In genomic region chr6:73586416-73586974, GRCh38 we compare ENCODE assay signal across 8 cellular contexts.
DNase-seq lines count a peak whose midpoint lies in the region; ATAC-seq and TF ChIP-seq lines count a peak whose summit lies in the region.

No MANE protein-coding gene starts in this region.

- no peak for DNase-seq in CD4-positive, alpha-beta memory T cell
- peak; percentile 66 for DNase-seq in fibroblast of the aortic adventitia (ENCODE audit: low read depth)
- no peak for DNase-seq in psoas muscle
- no peak for DNase-seq in NCI-H2171 treated with DMSO at 0.1 percent for 48 hours (lab: John Stamatoyannopoulos, UW)
- DNase-seq in SHP77 treated with DMSO at 0.1 percent for 48 hours (lab: John Stamatoyannopoulos, UW): no peak
- no peak for DNase-seq in stimulated activated CD4-positive, alpha-beta T cell treated with anti-CD3 and anti-CD28 coated beads, Interleukin-2, amount 100 ng/mL, for 24 hours

- H3K36me3 Mint-ChIP-seq in CD4-positive, alpha-beta memory T cell: no peaks in the 10 kb centered on the region
- H3K36me3 Mint-ChIP-seq in T-helper 1 cell treated with Interleukin-12 subunit alpha and Interleukin-12 subunit beta and Interleukin-4 antibody, amounts not matched to agents 30 μg/mL and 1 μg/mL, for 36 hours (ENCODE audit: low read depth): peaks cover 2% of the 10 kb centered on the region

- peak in 1 of 4 donors; percentile 43 for ATAC-seq in psoas muscle

- intact Hi-C loops in CD4-positive, alpha-beta memory T cell (cut with micrococcal nuclease): loop anchor here (5.0 kb wide), 1 partner anchor 66 kb away; the partner anchor contains the start of gene SLC17A5
- intact Hi-C loops in psoas muscle (cut with DNase I): no loop called here

- CTCF ChIA-PET in CD4-positive, alpha-beta memory T cell (lab: Charles Lee; ENCODE audit: partially characterized antibody): interaction anchor here (1.0 to 3.0 kb wide), 12 partner anchors 9 to 125 kb away, joined by 3 to 27 read pairs (median 5); partner anchors contain the start of genes EEF1A1 and MTO1
- CTCF ChIA-PET in HEK293 (lab: Yijun Ruan, JAX): interaction anchor here (0.6 to 1.7 kb wide), 5 partner anchors 11 to 1622 kb away, joined by 3 to 8 read pairs (median 5); no protein-coding TSS in a partner anchor

- H3K4me1 ChIP-seq in CD4-positive, alpha-beta memory T cell (ENCODE audit: insufficient read depth, low read length): peaks cover 22% of the 10 kb centered on the region
- H3K4me1 ChIP-seq in HEK293 (ENCODE audit: control insufficient read depth, insufficient read depth, low read length) (peaks cover 9% of the 10 kb centered on the region), psoas muscle (no peaks in the 10 kb centered on the region)

- peak overlapping the region; percentile 78 to 88 (median 84) for H3K4me3 Mint-ChIP-seq in CD4-positive, alpha-beta memory T cell
- peak overlapping the region; percentile 78 for H3K4me3 Mint-ChIP-seq in T-helper 1 cell treated with Interleukin-12 subunit alpha and Interleukin-12 subunit beta and Interleukin-4 antibody, amounts not matched to agents 30 μg/mL and 1 μg/mL, for 36 hours

- no peaks in the 10 kb centered on the region for H3K9me3 ChIP-seq in CD4-positive, alpha-beta memory T cell (ENCODE audit: control insufficient read depth in 1 of 2, low read length in 2 of 2)
- H3K9me3 ChIP-seq in HEK293 (ENCODE audit: control insufficient read depth, insufficient read depth, low read depth, low read length): no peaks in the 10 kb centered on the region
- H3K9me3 ChIP-seq in psoas muscle: peaks cover under 1% of the 10 kb centered on the region

- H3K27me3 ChIP-seq in CD4-positive, alpha-beta memory T cell (ENCODE audit: insufficient read depth, low read length): no peaks in the 10 kb centered on the region
- H3K27me3 ChIP-seq in psoas muscle (ENCODE audit: insufficient read depth in 3 of 3, low read length in 2 of 3): no peaks in the 10 kb centered on the region

- H3K27me3 Mint-ChIP-seq in CD4-positive, alpha-beta memory T cell: no peaks in the 10 kb centered on the region
- no peaks in the 10 kb centered on the region for H3K27me3 Mint-ChIP-seq in T-helper 1 cell treated with Interleukin-12 subunit alpha and Interleukin-12 subunit beta and Interleukin-4 antibody, amounts not matched to agents 30 μg/mL and 1 μg/mL, for 36 hours (ENCODE audit: low read depth)

- TF ChIP-seq CTCF in HEK293 (tag by site-specific recombination; IDR thresholded peaks at IDR 0.05): no peak
- no peak for TF ChIP-seq CTCF in fibroblast of the aortic adventitia (IDR thresholded peaks at IDR 0.05; ENCODE audit: insufficient read depth, low read length)
- no peak for TF ChIP-seq CTCF in psoas muscle (IDR thresholded peaks at IDR 0.05)

- POLR2A ChIA-PET in CD4-positive, alpha-beta memory T cell (lab: Charles Lee; ENCODE audit: partially characterized antibody): interaction anchor here (0.6 to 9.7 kb wide), 11 partner anchors 9 to 136 kb away, joined by 3 to 233 read pairs (median 6); partner anchors contain the start of genes EEF1A1, MTO1 and SLC17A5
- POLR2A ChIA-PET in HEK293 (lab: Yijun Ruan, JAX): interaction anchor here (0.7 to 4.9 kb wide), 2 partner anchors 66 to 129 kb away, joined by 3 to 45 read pairs; partner anchors contain the start of gene EEF1A1

- H3K9me3 Mint-ChIP-seq in CD4-positive, alpha-beta memory T cell: no peaks in the 10 kb centered on the region
- H3K9me3 Mint-ChIP-seq in T-helper 1 cell treated with Interleukin-12 subunit alpha and Interleukin-12 subunit beta and Interleukin-4 antibody, amounts not matched to agents 30 μg/mL and 1 μg/mL, for 36 hours: no peaks in the 10 kb centered on the region

- peak overlapping the region; percentile 54 to 56 for H3K4me3 ChIP-seq in CD4-positive, alpha-beta memory T cell (ENCODE audit: low read length in 2 of 2)
- no peak overlapping the region for H3K4me3 ChIP-seq in HEK293 (ENCODE audit: low read depth, low read length)
- H3K4me3 ChIP-seq in fibroblast of the aortic adventitia (ENCODE audit: low read depth, low read length): peak overlapping the region; percentile 32
- peak overlapping the region; percentile 46 for H3K4me3 ChIP-seq in psoas muscle

- 10 to 28% (median 14%) methylated on average over 6 of the region's 6 CpGs for WGBS in psoas muscle, 3 donors

- peak overlapping the region; percentile 93 to 99 (median 98) for H3K27ac Mint-ChIP-seq in CD4-positive, alpha-beta memory T cell
- H3K27ac Mint-ChIP-seq in T-helper 1 cell treated with Interleukin-12 subunit alpha and Interleukin-12 subunit beta and Interleukin-4 antibody, amounts not matched to agents 30 μg/mL and 1 μg/mL, for 36 hours: peak overlapping the region; percentile 91

- peak overlapping the region; percentile 70 for H3K27ac ChIP-seq in CD4-positive, alpha-beta memory T cell (ENCODE audit: low read depth, low read length)
- H3K27ac ChIP-seq in HEK293 (ENCODE audit: extremely low read depth, low read depth, low read length) (peak overlapping the region; percentile 62), psoas muscle (peak overlapping the region; percentile 67)

- H3K4me1 Mint-ChIP-seq in CD4-positive, alpha-beta memory T cell: peaks cover 14 to 26% (median 17%) of the 10 kb centered on the region in 4 donors
- H3K4me1 Mint-ChIP-seq in T-helper 1 cell treated with Interleukin-12 subunit alpha and Interleukin-12 subunit beta and Interleukin-4 antibody, amounts not matched to agents 30 μg/mL and 1 μg/mL, for 36 hours (ENCODE audit: low read depth): peaks cover 15% of the 10 kb centered on the region

- no peaks in the 10 kb centered on the region for H3K36me3 ChIP-seq in CD4-positive, alpha-beta memory T cell (ENCODE audit: insufficient read depth, low read length)
- H3K36me3 ChIP-seq in HEK293 (ENCODE audit: control insufficient read depth in 2 of 2, insufficient read depth in 1 of 2, low read length in 2 of 2) (no peaks in the 10 kb centered on the region), psoas muscle (ENCODE audit: insufficient read depth in 1 of 2, low read depth in 1 of 2) (no peaks in the 10 kb centered on the region)

TF ChIP-seq in HEK293, 187 proteins besides CTCF, POLR2A, EP300 and RAD21:
- TF ChIP-seq PRDM1 (tag by site-specific recombination; IDR thresholded peaks at IDR 0.05) (no peak), SCRT2 (tag by site-specific recombination; IDR thresholded peaks at IDR 0.05) (peak; percentile 31; the same call in 1 of the 2 replicates)
